9 cellular contexts compared by ENCODE assay signal in genomic region chr2:86298411-86299390, GRCh38. TPM values are rescaled to one million over a fixed set of nuclear protein-coding genes. Genes with fewer than 3 reads are reported as not detected.
DNase-seq lines count a peak whose midpoint lies in the region; ATAC-seq and TF ChIP-seq lines count a peak whose summit lies in the region.
"Had no signal": no experiment of that assay in that cellular context is flagged by ENCODE, and none has a peak within 500 bp of the region (broad histone marks: within the 10 kb centered on the region; RNA-seq: fewer than 3 reads in every experiment).

No MANE protein-coding gene starts in this region.

- peak; percentile 42 for DNase-seq in ELF-1 (ENCODE audit: low read depth, low spot score)
- DNase-seq in adipocyte (ENCODE audit: low read depth) = peak; percentile 4
- no peak for DNase-seq in heart left ventricle
- DNase-seq in pons (ENCODE audit: low spot score) = peak; percentile 82
- no peak for DNase-seq in NK-92 (lab: John Stamatoyannopoulos, UW; ENCODE audit: unreplicated experiment)
- DNase-seq in mesothelial cell of epicardium (ENCODE audit: low spot score in 2 of 2, unreplicated experiment in 2 of 2) = no peak
- DNase-seq in NCI-H774 (lab: John Stamatoyannopoulos, UW) = no peak
- DNase-seq: upper lobe of left lung had no signal

- TF ChIP-seq POLR2A in heart left ventricle (IDR thresholded peaks at IDR 0.05) = no peak

- H3K4me3 ChIP-seq in adipocyte (ENCODE audit: low read length) (no peak overlapping the region), heart left ventricle (no peak overlapping the region)
- H3K4me3 ChIP-seq: upper lobe of left lung had no signal

- H3K9ac ChIP-seq in adipocyte (ENCODE audit: low read length) = no peak overlapping the region

- no peaks in the 10 kb centered on the region for H3K36me3 Mint-ChIP-seq in mesothelial cell of epicardium

- H3K27ac ChIP-seq in heart left ventricle = peak overlapping the region in 8 of 12 donors; percentile 9 to 76 (median 44)
- H3K27ac ChIP-seq: upper lobe of left lung had no signal

- H3K36me3 ChIP-seq in adipocyte (ENCODE audit: control insufficient read depth, insufficient read depth, low read length, severe bottlenecking) (no peaks in the 10 kb centered on the region), heart left ventricle (no peaks in the 10 kb centered on the region)
- H3K36me3 ChIP-seq: upper lobe of left lung had no signal

- H3K4me1 ChIP-seq in adipocyte (ENCODE audit: control insufficient read depth, insufficient read depth, low read length) (peaks cover 7% of the 10 kb centered on the region), heart left ventricle (peaks cover 0 to 58% (median 38%) of the 10 kb centered on the region in 12 donors)

- H3K27ac Mint-ChIP-seq in mesothelial cell of epicardium = no peak overlapping the region

- H3K9me3 ChIP-seq in adipocyte (ENCODE audit: control insufficient read depth, low read length) (no peaks in the 10 kb centered on the region), heart left ventricle (no peaks in the 10 kb centered on the region)
- H3K9me3 ChIP-seq: upper lobe of left lung had no signal

- TF ChIP-seq CTCF in heart left ventricle (IDR thresholded peaks at IDR 0.05) = peak; percentile 8 to 68 (median 50)
- TF ChIP-seq CTCF in mesothelial cell of epicardium (IDR thresholded peaks at IDR 0.05; ENCODE audit: unreplicated experiment) = no peak

- ATAC-seq in heart left ventricle (peak; percentile 47 to 67 (median 58)), HG02970 (IDR thresholded peaks at IDR 0.05; ENCODE audit: low FRiP score, unreplicated experiment) (no peak)

- intact Hi-C loops in heart left ventricle (cut with DNase I) = loop anchor here in 7 of 10 donors (2.0 to 5.0 kb wide), 4 partner anchors 38 to 76 kb away; partner anchors contain the start of gene REEP1 (in 1 of the 7)

- H3K27me3 Mint-ChIP-seq in mesothelial cell of epicardium (ENCODE audit: low read depth) = peaks cover 45% of the 10 kb centered on the region

- no peak overlapping the region for H3K4me3 Mint-ChIP-seq in mesothelial cell of epicardium

- H3K27me3 ChIP-seq in adipocyte (replicated peaks; ENCODE audit: control insufficient read depth, insufficient read depth, low read length) = peaks cover 17% of the 10 kb centered on the region
- no peaks in the 10 kb centered on the region for H3K27me3 ChIP-seq in heart left ventricle
- H3K27me3 ChIP-seq: upper lobe of left lung had no signal

- no peaks in the 10 kb centered on the region for H3K9me3 Mint-ChIP-seq in mesothelial cell of epicardium

- H3K4me1 Mint-ChIP-seq in mesothelial cell of epicardium = peaks cover 17% of the 10 kb centered on the region

- 38 to 55% (median 47%) methylated on average over 11 of the region's 11 CpGs for WGBS in heart left ventricle, 4 donors

RNA-seq across cellular contexts. Expression of gene REEP1, which starts 38.7 kb away (rescaled TPM):
- total RNA-seq in heart left ventricle (10 to 100 TPM; 16.0 to 43.4 (median 27.6) TPM), mesothelial cell of epicardium (1.1 to 1.9 TPM (median 1.8 TPM) in 3 replicates)
- 10 to 100 TPM; 13.6 to 36.1 TPM for polyA plus RNA-seq in heart left ventricle

Comparison
In these comparisons a context has a peak if more than half of its experiments do, and no peak if none do; other contexts are left out.
1. DNase-seq: peak in ELF-1 (single experiment), adipocyte (single experiment) and pons (single experiment); none in heart left ventricle (0 of 5), NK-92 (single experiment), mesothelial cell of epicardium (0 of 2) and NCI-H774 (single experiment).